ENCODE assay signal across 1 cellular context in the genomic region with DNA sequence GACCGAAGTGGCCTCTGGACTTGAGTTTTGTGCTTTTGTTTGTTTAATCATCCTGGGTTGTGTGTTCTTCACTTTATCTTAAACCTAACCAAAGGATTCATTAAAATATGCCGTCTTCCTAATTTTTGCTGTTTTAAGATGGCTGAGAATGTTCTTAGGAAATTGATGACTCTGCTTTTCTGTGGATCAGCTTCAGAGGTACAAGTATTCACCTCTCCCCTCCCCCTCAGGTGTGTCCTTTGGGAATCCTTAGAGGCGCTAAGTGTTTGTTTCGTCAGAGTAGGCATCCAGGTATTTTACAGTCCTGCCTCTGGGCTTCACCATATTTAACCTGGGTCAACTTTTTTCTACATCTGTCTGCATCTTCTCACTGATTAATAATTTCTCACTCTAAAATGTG.
TF ChIP-seq lines count a peak whose summit lies in the region.

No MANE protein-coding gene starts in this region.

TF ChIP-seq in HEK293, 187 proteins besides CTCF, POLR2A, EP300 and RAD21 (continued from another document):
- no peak for TF ChIP-seq ZNF350 (tag by site-specific recombination; IDR thresholded peaks at IDR 0.05)
- no peak for TF ChIP-seq YY2 (tag by site-specific recombination; IDR thresholded peaks at IDR 0.05)
- TF ChIP-seq ZNF324 (tag by site-specific recombination; IDR thresholded peaks at IDR 0.05) = no peak
- no peak for TF ChIP-seq TRIM28 (IDR thresholded peaks at IDR 0.05; ENCODE audit: borderline replicate concordance, low read length)
- no peak for TF ChIP-seq ZNF571 (tag by site-specific recombination; IDR thresholded peaks at IDR 0.05)
- TF ChIP-seq RBAK (tag by site-specific recombination; IDR thresholded peaks at IDR 0.05) = no peak
